Comparison of ENCODE assay signal across 8 cellular contexts in genomic region chr5:128538249-128539037, GRCh38. TPM values are rescaled to one million over a fixed set of nuclear protein-coding genes. Genes with fewer than 3 reads are reported as not detected.
A peak's percentile ranks its signal among the peaks of the same experiment; 100 is the strongest.
DNase-seq lines count a peak whose midpoint lies in the region; ATAC-seq, FAIRE-seq and TF ChIP-seq lines count a peak whose summit lies in the region.

No MANE protein-coding gene starts in this region.

- H3K27me3 Mint-ChIP-seq in activated T-cell treated with anti-CD3 and anti-CD28 coated beads, Interleukin-2, amount 50 U/mL, for 72 hours (ENCODE audit: low read depth): peaks cover 33% of the 10 kb centered on the region

- TF ChIP-seq POLR2A in ovary (IDR thresholded peaks at IDR 0.05): no peak
- no peak for TF ChIP-seq POLR2A in GM12891 (IDR thresholded peaks at IDR 0.05; ENCODE audit: low read depth, low read length)

- peak overlapping the region in 1 of 2 donors; percentile 52 for H3K4me3 Mint-ChIP-seq in activated T-cell treated with anti-CD3 and anti-CD28 coated beads, Interleukin-2, amount 50 U/mL, for 72 hours

- peaks cover 2 to 4% of the 10 kb centered on the region in 2 donors for H3K36me3 Mint-ChIP-seq in activated T-cell treated with anti-CD3 and anti-CD28 coated beads, Interleukin-2, amount 50 U/mL, for 72 hours (ENCODE audit: insufficient read depth in 2 of 2)

- POLR2A ChIA-PET in HEK293T (lab: Yijun Ruan, JAX): interaction anchor here (0.6 to 1.5 kb wide), 3 partner anchors 13 to 341 kb away, joined by 3 to 4 read pairs (median 3); no protein-coding TSS in a partner anchor

- H3K9me3 Mint-ChIP-seq in activated T-cell treated with anti-CD3 and anti-CD28 coated beads, Interleukin-2, amount 50 U/mL, for 72 hours: peaks cover 0 to 3% of the 10 kb centered on the region in 2 donors

- no peak for TF ChIP-seq EP300 in ovary (IDR thresholded peaks at IDR 0.05)

- FAIRE-seq in GM12891 (lab: Jason Lieb, UNC): no peak

- H3K27ac ChIP-seq in SK-N-MC (no peak overlapping the region), ovary (no peak overlapping the region)

- peak overlapping the region; percentile 72 for H3K9ac ChIP-seq in SK-N-MC (ENCODE audit: insufficient read length)

- 0 to 1% (median 1%) methylated on average over 37 to 65 of the region's 65 CpGs for WGBS in ovary, 3 donors

- no peaks in the 10 kb centered on the region for H3K9me3 ChIP-seq in SK-N-MC (ENCODE audit: low read depth, low read length)
- H3K9me3 ChIP-seq in ovary: no peaks in the 10 kb centered on the region

- H3K4me1 Mint-ChIP-seq in activated T-cell treated with anti-CD3 and anti-CD28 coated beads, Interleukin-2, amount 50 U/mL, for 72 hours (ENCODE audit: low read depth): no peaks in the 10 kb centered on the region

- peak; percentile 68 for DNase-seq in HEK293T (ENCODE audit: extremely low spot score)
- no peak for DNase-seq in SK-N-MC (ENCODE audit: low read depth, low spot score)
- peak; percentile 95 for DNase-seq in glomerular visceral epithelial cell (ENCODE audit: extremely low spot score)
- peak in 4 of 5 donors; percentile 21 to 63 (median 41) for DNase-seq in ovary
- no peak for DNase-seq in RPMI8226
- no peak for DNase-seq in activated T-cell treated with anti-CD3 and anti-CD28 coated beads, Interleukin-2, amount 50 U/mL, for 72 hours
- no peak for DNase-seq in GM12891 (ENCODE audit: insufficient read length, low spot score)

- H3K4me3 ChIP-seq in SK-N-MC: peak overlapping the region; percentile 92
- H3K4me3 ChIP-seq in ovary: peak overlapping the region; percentile 51

- H3K4me1 ChIP-seq in ovary (ENCODE audit: insufficient read depth): no peaks in the 10 kb centered on the region

- H3K27me3 ChIP-seq in ovary: no peaks in the 10 kb centered on the region

- intact Hi-C loops in ovary (cut with DNase I): no loop called here

- CTCF ChIA-PET in HEK293T (lab: Yijun Ruan, JAX): no interaction called here

- ATAC-seq in GM21526 (IDR thresholded peaks at IDR 0.05; ENCODE audit: low FRiP score, unreplicated experiment): no peak
- no peak for ATAC-seq in activated T-cell treated with anti-CD3 and anti-CD28 coated beads, Interleukin-2, amount 50 U/mL, for 72 hours (replicated peaks in 1 of 2)

- no peaks in the 10 kb centered on the region for H3K36me3 ChIP-seq in SK-N-MC (ENCODE audit: insufficient read depth, low read length)
- no peaks in the 10 kb centered on the region for H3K36me3 ChIP-seq in ovary

- no peak for TF ChIP-seq CTCF in ovary (IDR thresholded peaks at IDR 0.05)

- no peak overlapping the region for H3K27ac Mint-ChIP-seq in activated T-cell treated with anti-CD3 and anti-CD28 coated beads, Interleukin-2, amount 50 U/mL, for 72 hours

TF ChIP-seq in HEK293T, 16 proteins besides CTCF, POLR2A, EP300 and RAD21:
- TF ChIP-seq ARNT (IDR thresholded peaks at IDR 0.05) (no peak), HDGF (IDR thresholded peaks at IDR 0.05; ENCODE audit: borderline replicate concordance) (no peak), FOXK2 (IDR thresholded peaks at IDR 0.05) (no peak), TARDBP (IDR thresholded peaks at IDR 0.05) (no peak), CTBP1 (IDR thresholded peaks at IDR 0.05; ENCODE audit: borderline replicate concordance) (no peak), LEF1 (IDR thresholded peaks at IDR 0.05; ENCODE audit: borderline replicate concordance) (no peak), ELF4 (IDR thresholded peaks at IDR 0.05) (no peak), SP1 (IDR thresholded peaks at IDR 0.05) (no peak), PKNOX1 (IDR thresholded peaks at IDR 0.05) (no peak), ZNF384 (IDR thresholded peaks at IDR 0.05) (no peak), FOXA1 (IDR thresholded peaks at IDR 0.05) (no peak), FOXM1 (IDR thresholded peaks at IDR 0.05; ENCODE audit: borderline replicate concordance) (no peak), L3MBTL2 (conservative IDR thresholded peaks at IDR 0.05) (no peak), BHLHE40 (IDR thresholded peaks at IDR 0.05; ENCODE audit: borderline replicate concordance) (no peak)

TF ChIP-seq in GM12891, 5 proteins besides CTCF, POLR2A, EP300 and RAD21:
- TF ChIP-seq PAX5 (IDR thresholded peaks at IDR 0.05; ENCODE audit: insufficient read depth, low read length, severe bottlenecking) (no peak), POU2F2 (IDR thresholded peaks at IDR 0.05; ENCODE audit: low read depth, low read length) (no peak), SPI1 (IDR thresholded peaks at IDR 0.05; ENCODE audit: low read depth, low read length) (no peak), TAF1 (IDR thresholded peaks at IDR 0.05; ENCODE audit: low read depth, low read length) (no peak), POLR2AphosphoS5 (IDR thresholded peaks at IDR 0.05; ENCODE audit: low read depth, low read length) (no peak)

RNA-seq across cellular contexts. Expression of gene FBN2, which starts 0.4 kb away (rescaled TPM):
- 1 to 10 TPM in 4 of 7 donors, under 1 TPM in 3; 0.23 to 2.1 (median 1.0) TPM for total RNA-seq in ovary
- polyA plus RNA-seq in ovary: 1 to 10 TPM in 1 of 2 donors, under 1 TPM in 1; 0.56 to 3.5 TPM
- under 1 TPM in 1 of 2 donors, not detected in 1; 0.05 TPM for total RNA-seq in activated T-cell treated with anti-CD3 and anti-CD28 coated beads, Interleukin-2, amount 50 U/mL, for 72 hours
- polyA plus RNA-seq in GM12891 (2012; ENCODE audit: low read depth, missing spikeins): 0.06 TPM

Comparison
In these comparisons a context has a peak if more than half of its experiments do, and no peak if none do; other contexts are left out.
1. DNase-seq: peak in HEK293T (single experiment), glomerular visceral epithelial cell (single experiment) and ovary (4 of 5); none in SK-N-MC (single experiment), RPMI8226 (single experiment), activated T-cell treated with anti-CD3 and anti-CD28 coated beads, Interleukin-2, amount 50 U/mL, for 72 hours (0 of 2) and GM12891 (single experiment).